In the genomic region with DNA sequence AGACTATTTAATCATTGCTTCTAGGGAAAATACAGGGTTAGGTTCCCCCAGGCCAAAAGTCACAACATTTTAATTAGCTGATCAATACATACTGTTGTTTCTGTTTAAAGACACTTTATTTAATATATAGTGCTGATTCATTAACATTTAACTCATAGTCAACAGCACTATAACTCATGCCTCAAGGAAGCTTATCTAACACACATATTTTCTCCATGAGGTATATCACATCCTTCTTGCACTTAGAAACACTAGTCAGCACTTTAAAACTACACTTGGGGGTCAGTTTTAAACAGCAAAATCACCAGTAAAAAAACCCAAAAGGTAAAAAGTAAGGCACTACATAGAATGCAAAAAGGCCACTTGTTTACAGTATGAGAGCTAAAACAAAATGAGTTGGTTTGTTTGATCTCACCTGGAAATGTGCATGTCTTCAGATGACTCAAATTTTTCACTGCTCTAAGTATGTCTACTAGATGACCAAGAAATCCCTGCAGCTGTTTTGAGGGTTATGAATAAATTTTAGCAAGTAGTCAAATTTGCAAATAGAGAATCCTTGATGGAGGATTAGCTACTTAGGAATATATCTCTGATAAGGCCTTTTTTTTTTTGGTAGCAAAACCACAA, we compare ENCODE assay signal across 19 cellular contexts. TPM values are rescaled to one million over a fixed set of nuclear protein-coding genes. Genes with fewer than 3 reads are reported as not detected.
A peak's percentile ranks its signal among the peaks of the same experiment; 100 is the strongest.
DNase-seq lines count a peak whose midpoint lies in the region; ATAC-seq and TF ChIP-seq lines count a peak whose summit lies in the region.
"Had no signal": no experiment of that assay in that cellular context is flagged by ENCODE, and none has a peak within 500 bp of the region (broad histone marks: within the 10 kb centered on the region; RNA-seq: fewer than 3 reads in every experiment).

No MANE protein-coding gene starts in this region.

- H3K4me2 ChIP-seq in mammary epithelial cell (ENCODE audit: insufficient read depth, low read depth, low read length) = no peak overlapping the region

- H3K9ac ChIP-seq in mammary epithelial cell (ENCODE audit: insufficient read depth, low read length) = no peak overlapping the region

- H3K27ac ChIP-seq in mammary epithelial cell (ENCODE audit: insufficient read depth, low read depth, low read length) = no peak overlapping the region
- H3K27ac ChIP-seq in sigmoid colon = no peak overlapping the region
- H3K27ac ChIP-seq: ovary had no signal

- TF ChIP-seq CTCF in mammary epithelial cell (conservative IDR thresholded peaks at IDR 0.05 in 1 of 2, IDR thresholded peaks at IDR 0.05 in 1 of 2; ENCODE audit: extremely low read depth in 1 of 2, insufficient read depth in 1 of 2, low read depth in 1 of 2, low read length in 2 of 2) (no peak), MCF 10A (IDR thresholded peaks at IDR 0.05; ENCODE audit: unreplicated experiment) (no peak), foreskin fibroblast (IDR thresholded peaks at IDR 0.05; ENCODE audit: low read depth, low read length) (no peak), sigmoid colon (IDR thresholded peaks at IDR 0.05) (no peak)

- peak; percentile 69 for ATAC-seq in activated T-helper 17 cell treated with anti-CD3 and anti-CD28 coated beads, Interleukin-2, amount 50 U/mL, for 72 hours (replicated peaks)
- ATAC-seq in GM19023 (IDR thresholded peaks at IDR 0.05; ENCODE audit: unreplicated experiment) = no peak
- ATAC-seq: activated naive CD8-positive, alpha-beta T cell treated with anti-CD3 and anti-CD28 coated beads, Interleukin-2, amount 50 U/mL, for 24 hours had no signal

- CTCF ChIA-PET in mammary epithelial cell (lab: Charles Lee; ENCODE audit: low non-redundant PET) (no interaction called here), MCF 10A (lab: Yijun Ruan, JAX) (interaction anchor here (0.5 to 1.1 kb wide), 5 partner anchors 11 to 1126 kb away, joined by 3 to 5 read pairs (median 3); no protein-coding TSS in a partner anchor)

- H3K36me3 ChIP-seq in mammary epithelial cell (ENCODE audit: insufficient read depth, low read length) (peaks cover 24% of the 10 kb centered on the region), sigmoid colon (peaks cover 0 to 53% (median 0%) of the 10 kb centered on the region in 4 donors)
- H3K36me3 ChIP-seq: ovary had no signal

- H3K4me3 ChIP-seq in mammary epithelial cell (replicated peaks in 1 of 3; ENCODE audit: insufficient read depth in 1 of 3, low read depth in 2 of 3, low read length in 3 of 3) = no peak overlapping the region
- H3K4me3 ChIP-seq in foreskin fibroblast (ENCODE audit: low read depth in 1 of 2, low read length in 2 of 2) = no peak overlapping the region
- no peak overlapping the region for H3K4me3 ChIP-seq in sigmoid colon
- H3K4me3 ChIP-seq: ovary had no signal

- intact Hi-C loops in mammary epithelial cell (cut with micrococcal nuclease) (no loop called here), MCF 10A (cut with micrococcal nuclease) (no loop called here), sigmoid colon (cut with DNase I) (no loop called here)

- H3K79me2 ChIP-seq in mammary epithelial cell (ENCODE audit: insufficient read depth, low read length) = no peaks in the 10 kb centered on the region

- no peak for TF ChIP-seq EP300 in sigmoid colon (IDR thresholded peaks at IDR 0.05)

- H3K9me3 ChIP-seq in mammary epithelial cell (replicated peaks; ENCODE audit: insufficient read depth, low read length) (no peaks in the 10 kb centered on the region), sigmoid colon (no peaks in the 10 kb centered on the region)
- H3K9me3 ChIP-seq: ovary had no signal

- no peak overlapping the region for H2AFZ ChIP-seq in mammary epithelial cell (ENCODE audit: low read depth, low read length)

- POLR2A ChIA-PET in MCF 10A (lab: Yijun Ruan, JAX) = interaction anchor here (0.6 kb wide), 1 partner anchor 24 kb away, joined by 4 read pairs; no protein-coding TSS in a partner anchor

- peak; percentile 11 for DNase-seq in mammary epithelial cell
- no peak for DNase-seq in MCF 10A (ENCODE audit: unreplicated experiment)
- DNase-seq in foreskin fibroblast = peak; percentile 4 to 11
- DNase-seq in NCI-H146 treated with DMSO at 0.1 percent for 48 hours (lab: John Stamatoyannopoulos, UW; ENCODE audit: unreplicated experiment) = no peak
- DNase-seq in sigmoid colon = no peak
- no peak for DNase-seq in globus pallidus (ENCODE audit: low spot score)
- DNase-seq: activated naive CD8-positive, alpha-beta T cell treated with anti-CD3 and anti-CD28 coated beads, Interleukin-2, amount 50 U/mL, for 24 hours; activated T-cell treated with anti-CD3 and anti-CD28 coated beads for 4 hours; COR-L47; H9; midbrain; NCI-H1048; NCI-H2227 treated with DMSO at 0.1 percent for 48 hours; ovary; SHP77; small intestine; T-helper 2 cell had no signal

- in situ Hi-C loops in mammary epithelial cell (cut with MboI; ENCODE audit: low sequenced_read_pairs in 2 of 2) = no loop called here

- H3K27me3 ChIP-seq in mammary epithelial cell (ENCODE audit: insufficient read depth, low read length) (no peaks in the 10 kb centered on the region), sigmoid colon (no peaks in the 10 kb centered on the region)
- H3K27me3 ChIP-seq: ovary had no signal

- no peak for TF ChIP-seq POLR2A in sigmoid colon (IDR thresholded peaks at IDR 0.05)

- H3K27me3 Mint-ChIP-seq in MCF 10A (ENCODE audit: insufficient read depth, unreplicated experiment) = no peaks in the 10 kb centered on the region
- H3K27me3 Mint-ChIP-seq in activated T-helper 17 cell treated with anti-CD3 and anti-CD28 coated beads, Interleukin-2, amount 50 U/mL, for 72 hours = no peaks in the 10 kb centered on the region
- H3K27me3 Mint-ChIP-seq: activated naive CD8-positive, alpha-beta T cell treated with anti-CD3 and anti-CD28 coated beads, Interleukin-2, amount 50 U/mL, for 24 hours had no signal

- no peaks in the 10 kb centered on the region for H3K9me3 Mint-ChIP-seq in MCF 10A (ENCODE audit: unreplicated experiment)
- no peaks in the 10 kb centered on the region for H3K9me3 Mint-ChIP-seq in activated T-helper 17 cell treated with anti-CD3 and anti-CD28 coated beads, Interleukin-2, amount 50 U/mL, for 72 hours
- H3K9me3 Mint-ChIP-seq: activated naive CD8-positive, alpha-beta T cell treated with anti-CD3 and anti-CD28 coated beads, Interleukin-2, amount 50 U/mL, for 24 hours had no signal

- no peak overlapping the region for H3K27ac Mint-ChIP-seq in MCF 10A (ENCODE audit: low read depth, unreplicated experiment)
- peak overlapping the region; percentile 8 for H3K27ac Mint-ChIP-seq in activated T-helper 17 cell treated with anti-CD3 and anti-CD28 coated beads, Interleukin-2, amount 50 U/mL, for 72 hours
- H3K27ac Mint-ChIP-seq: activated naive CD8-positive, alpha-beta T cell treated with anti-CD3 and anti-CD28 coated beads, Interleukin-2, amount 50 U/mL, for 24 hours; H9 had no signal

- BruUV-seq in mammary epithelial cell (replicated peaks; lab: Mats Ljungman, UMichigan) (no TSS peak), MCF 10A (replicated peaks; lab: Mats Ljungman, UMichigan) (no TSS peak)

- no peaks in the 10 kb centered on the region for H3K4me1 Mint-ChIP-seq in MCF 10A (ENCODE audit: insufficient read depth, unreplicated experiment)
- peaks cover 5% of the 10 kb centered on the region for H3K4me1 Mint-ChIP-seq in activated T-helper 17 cell treated with anti-CD3 and anti-CD28 coated beads, Interleukin-2, amount 50 U/mL, for 72 hours

- no peak overlapping the region for H3K4me3 Mint-ChIP-seq in MCF 10A (ENCODE audit: unreplicated experiment)
- H3K4me3 Mint-ChIP-seq in activated T-helper 17 cell treated with anti-CD3 and anti-CD28 coated beads, Interleukin-2, amount 50 U/mL, for 72 hours = no peak overlapping the region
- H3K4me3 Mint-ChIP-seq: activated naive CD8-positive, alpha-beta T cell treated with anti-CD3 and anti-CD28 coated beads, Interleukin-2, amount 50 U/mL, for 24 hours; H9 had no signal

- dilution Hi-C loops in mammary epithelial cell (cut with HindIII; ENCODE audit: low sequenced_read_pairs) = no loop called here

- peaks cover 44% of the 10 kb centered on the region for H3K36me3 Mint-ChIP-seq in MCF 10A (ENCODE audit: insufficient read depth, unreplicated experiment)
- peaks cover 94% of the 10 kb centered on the region for H3K36me3 Mint-ChIP-seq in activated T-helper 17 cell treated with anti-CD3 and anti-CD28 coated beads, Interleukin-2, amount 50 U/mL, for 72 hours (ENCODE audit: low read depth)

- no peaks in the 10 kb centered on the region for H4K20me1 ChIP-seq in mammary epithelial cell (ENCODE audit: insufficient read depth, low read length)

- H3K4me1 ChIP-seq in mammary epithelial cell (ENCODE audit: insufficient read depth, low read length) (no peaks in the 10 kb centered on the region), sigmoid colon (no peaks in the 10 kb centered on the region)

RNA-seq across cellular contexts. Expression of a gene that starts 54.1 kb away (rescaled TPM):
- total RNA-seq in mammary epithelial cell (10 to 100 TPM; 16.5 to 18.8 TPM), MCF 10A (2022) (19.0 and 22.8 TPM in 2 replicates), sigmoid colon (10 to 100 TPM; 16.3 to 24.3 (median 20.3) TPM)
- polyA plus RNA-seq in mammary epithelial cell (9.6 TPM), sigmoid colon (10 to 100 TPM in 2 of 3 donors, 1 to 10 TPM in 1; 8.2 to 16.9 (median 13.2) TPM)
- polyA minus RNA-seq in mammary epithelial cell = 15.0 TPM
- 1 to 10 TPM; 1.9 to 2.4 TPM for total RNA-seq in activated T-helper 17 cell treated with anti-CD3 and anti-CD28 coated beads, Interleukin-2, amount 50 U/mL, for 72 hours

Comparison
In these comparisons a context has a peak if more than half of its experiments do, and no peak if none do; other contexts are left out.
1. DNase-seq: peak in mammary epithelial cell (single experiment) and foreskin fibroblast (2 of 2); none in MCF 10A (single experiment), NCI-H146 treated with DMSO at 0.1 percent for 48 hours (single experiment), sigmoid colon (single experiment) and globus pallidus (single experiment).